21 cellular contexts compared by ENCODE assay signal in genomic region chr2:446963-447540, GRCh38.
A peak's percentile ranks its signal among the peaks of the same experiment; 100 is the strongest.
DNase-seq lines count a peak whose midpoint lies in the region; ATAC-seq and TF ChIP-seq lines count a peak whose summit lies in the region.
"Had no signal": no experiment of that assay in that cellular context is flagged by ENCODE, and none has a peak within 500 bp of the region (broad histone marks: within the 10 kb centered on the region; RNA-seq: fewer than 3 reads in every experiment).

No MANE protein-coding gene starts in this region.

- peak overlapping the region; percentile 84 for H3K27ac Mint-ChIP-seq in memory B cell
- peak overlapping the region; percentile 14 for H3K27ac Mint-ChIP-seq in stimulated activated naive B cell treated with anti-CD40 and anti-IgM and Interleukin-4, amounts not matched to agents 10 μg/mL and 1 μg/mL and 100 μg/mL, for 72 hours
- H3K27ac Mint-ChIP-seq: H9 had no signal

- H3K27ac ChIP-seq in DOHH2 (ENCODE audit: low read depth, low read length): peak overlapping the region; percentile 78
- H3K27ac ChIP-seq: C4-2B, RWPE1 had no signal

- no peaks in the 10 kb centered on the region for H3K79me2 ChIP-seq in DOHH2 (ENCODE audit: control insufficient read depth, low read length)

- no peaks in the 10 kb centered on the region for H4K20me1 ChIP-seq in DOHH2 (ENCODE audit: control insufficient read depth, insufficient read depth, low read depth, low read length)

- H3K4me2 ChIP-seq in DOHH2 (ENCODE audit: low read length): peak overlapping the region; percentile 66

- H3K4me1 Mint-ChIP-seq in memory B cell: peaks cover 27% of the 10 kb centered on the region
- peaks cover 29 to 54% of the 10 kb centered on the region in 2 donors for H3K4me1 Mint-ChIP-seq in stimulated activated naive B cell treated with anti-CD40 and anti-IgM and Interleukin-4, amounts not matched to agents 10 μg/mL and 1 μg/mL and 100 μg/mL, for 72 hours

- H3K4me3 ChIP-seq in DOHH2 (ENCODE audit: low read length): peak overlapping the region; percentile 29

- DNase-seq in RKO (ENCODE audit: low spot score) (peak; percentile 6), memory B cell (ENCODE audit: low spot score in 2 of 2) (no peak), NCI-H2196 treated with DMSO at 0.1 percent for 48 hours (lab: John Stamatoyannopoulos, UW; ENCODE audit: unreplicated experiment) (no peak)
- no peak for DNase-seq in stimulated activated naive B cell treated with anti-CD40 and anti-IgM and Interleukin-4, amounts not matched to agents 10 μg/mL and 1 μg/mL and 100 μg/mL, for 72 hours
- DNase-seq in activated CD4-positive, alpha-beta T cell treated with anti-CD3 and anti-CD28 coated beads, Interleukin-2, amount 50 U/mL, for 1 hour: no peak
- DNase-seq: COR-L47, DMS 273 treated with DMSO at 0.1 percent for 48 hours, DND-41, MM.1S, NCI-H1092 treated with DMSO at 0.1 percent for 48 hours, NCI-H187, NCI-H2107, NCI-H226, NCI-H524, NCI-H82, PC-3 had no signal

- H3K27me3 Mint-ChIP-seq in memory B cell: no peaks in the 10 kb centered on the region
- H3K27me3 Mint-ChIP-seq in stimulated activated naive B cell treated with anti-CD40 and anti-IgM and Interleukin-4, amounts not matched to agents 10 μg/mL and 1 μg/mL and 100 μg/mL, for 72 hours: no peaks in the 10 kb centered on the region

- H3K36me3 ChIP-seq in DOHH2 (ENCODE audit: control insufficient read depth, low read length): no peaks in the 10 kb centered on the region

- no peaks in the 10 kb centered on the region for H3K27me3 ChIP-seq in DOHH2 (ENCODE audit: control insufficient read depth, low read length)

- ATAC-seq in memory B cell (ENCODE audit: low read depth): peak; percentile 31
- peak; percentile 41 to 52 for ATAC-seq in stimulated activated naive B cell treated with anti-CD40 and anti-IgM and Interleukin-4, amounts not matched to agents 10 μg/mL and 1 μg/mL and 100 μg/mL, for 72 hours (replicated peaks)
- ATAC-seq in GM19455 (IDR thresholded peaks at IDR 0.05; ENCODE audit: unreplicated experiment): no peak
- ATAC-seq: PC-3 had no signal

- peaks cover 58% of the 10 kb centered on the region for H3K4me1 ChIP-seq in DOHH2 (ENCODE audit: control insufficient read depth, low read length)

- H3F3A ChIP-seq in DOHH2 (ENCODE audit: control insufficient read depth, insufficient read depth): peaks cover 2% of the 10 kb centered on the region; the same call in 1 of the 2 replicates

- peak overlapping the region; percentile 43 for H3K4me3 Mint-ChIP-seq in memory B cell
- peak overlapping the region in 1 of 2 donors; percentile 41 for H3K4me3 Mint-ChIP-seq in stimulated activated naive B cell treated with anti-CD40 and anti-IgM and Interleukin-4, amounts not matched to agents 10 μg/mL and 1 μg/mL and 100 μg/mL, for 72 hours
- H3K4me3 Mint-ChIP-seq: H9 had no signal

- H3K9me3 ChIP-seq in DOHH2 (ENCODE audit: control insufficient read depth, insufficient read depth, low read length): no peaks in the 10 kb centered on the region

- H3K36me3 Mint-ChIP-seq in memory B cell: no peaks in the 10 kb centered on the region
- no peaks in the 10 kb centered on the region for H3K36me3 Mint-ChIP-seq in stimulated activated naive B cell treated with anti-CD40 and anti-IgM and Interleukin-4, amounts not matched to agents 10 μg/mL and 1 μg/mL and 100 μg/mL, for 72 hours

- no peak for TF ChIP-seq CTCF in DOHH2 (IDR thresholded peaks at IDR 0.05; ENCODE audit: low read depth, low read length, poor library complexity, severe bottlenecking)

- H3K9me2 ChIP-seq in DOHH2 (replicated peaks; ENCODE audit: control insufficient read depth, low read length): no peaks in the 10 kb centered on the region

- no peaks in the 10 kb centered on the region for H3K9me3 Mint-ChIP-seq in memory B cell
- no peaks in the 10 kb centered on the region for H3K9me3 Mint-ChIP-seq in stimulated activated naive B cell treated with anti-CD40 and anti-IgM and Interleukin-4, amounts not matched to agents 10 μg/mL and 1 μg/mL and 100 μg/mL, for 72 hours
